In genomic region chr7:50212666-50213621, GRCh38 we compare ENCODE assay signal across 11 cellular contexts.
DNase-seq lines count a peak whose midpoint lies in the region; ATAC-seq lines count a peak whose summit lies in the region.
"Had no signal": no experiment of that assay in that cellular context is flagged by ENCODE, and none has a peak within 500 bp of the region (broad histone marks: within the 10 kb centered on the region; RNA-seq: fewer than 3 reads in every experiment).

No MANE protein-coding gene starts in this region.

- peaks cover 94% of the 10 kb centered on the region for H3K4me1 Mint-ChIP-seq in activated naive CD8-positive, alpha-beta T cell treated with anti-CD3 and anti-CD28 coated beads for 36 hours

- H3K27me3 ChIP-seq in aorta (ENCODE audit: control insufficient read depth in 1 of 2, insufficient read depth in 2 of 2, low read length in 1 of 2) = no peaks in the 10 kb centered on the region
- H3K27me3 ChIP-seq: body of pancreas, SJSA1, tibial nerve had no signal

- no peaks in the 10 kb centered on the region for H3K4me1 ChIP-seq in aorta (ENCODE audit: control insufficient read depth in 1 of 2, insufficient read depth in 2 of 2, low read length in 2 of 2)
- H3K4me1 ChIP-seq: body of pancreas, SJSA1, tibial nerve had no signal

- no peak overlapping the region for H3K4me3 ChIP-seq in aorta (ENCODE audit: low read length in 2 of 2)
- H3K4me3 ChIP-seq: body of pancreas, SJSA1, tibial nerve had no signal

- H3K27ac Mint-ChIP-seq in activated naive CD8-positive, alpha-beta T cell treated with anti-CD3 and anti-CD28 coated beads for 36 hours = peak overlapping the region; percentile 85

- ATAC-seq in GM18909 (IDR thresholded peaks at IDR 0.05; ENCODE audit: poor library complexity, unreplicated experiment) = peak; percentile 52
- no peak for ATAC-seq in aorta (ENCODE audit: low FRiP score)
- ATAC-seq: body of pancreas had no signal

- H3K9me3 ChIP-seq in aorta (ENCODE audit: control insufficient read depth, low read length) = no peaks in the 10 kb centered on the region
- H3K9me3 ChIP-seq: body of pancreas, SJSA1, tibial nerve had no signal

- peaks cover 17% of the 10 kb centered on the region for H3K36me3 Mint-ChIP-seq in activated naive CD8-positive, alpha-beta T cell treated with anti-CD3 and anti-CD28 coated beads for 36 hours

- intact Hi-C loops in aorta (cut with DNase I) = no loop called here

- no peaks in the 10 kb centered on the region for H3K27me3 Mint-ChIP-seq in activated naive CD8-positive, alpha-beta T cell treated with anti-CD3 and anti-CD28 coated beads for 36 hours

- peaks cover 4% of the 10 kb centered on the region for H3K9me3 Mint-ChIP-seq in activated naive CD8-positive, alpha-beta T cell treated with anti-CD3 and anti-CD28 coated beads for 36 hours

- H3K27ac ChIP-seq in aorta (ENCODE audit: low read depth in 1 of 2, low read length in 2 of 2) = no peak overlapping the region
- H3K27ac ChIP-seq: body of pancreas, SJSA1, tibial nerve had no signal

- DNase-seq in CD1c-positive myeloid dendritic cell (ENCODE audit: extremely low spot score) = peak; percentile 51
- DNase-seq in KG1 (lab: John Stamatoyannopoulos, UW) = peak; percentile 86
- no peak for DNase-seq in activated naive CD8-positive, alpha-beta T cell treated with anti-CD3 and anti-CD28 coated beads for 36 hours
- DNase-seq in HT-29 (ENCODE audit: low spot score) = no peak
- no peak for DNase-seq in GM19240 (ENCODE audit: insufficient read length, low spot score)
- no peak for DNase-seq in NCI-H526 (lab: John Stamatoyannopoulos, UW)
- no peak for DNase-seq in aorta
- DNase-seq: body of pancreas had no signal

- no peaks in the 10 kb centered on the region for H3K36me3 ChIP-seq in aorta (ENCODE audit: control insufficient read depth in 1 of 2, insufficient read depth in 2 of 2, low read length in 1 of 2)
- H3K36me3 ChIP-seq: SJSA1, tibial nerve had no signal

- WGBS in aorta, 2 donors = 67% methylated on average over 15 of the region's 15 CpGs

- H3K4me3 Mint-ChIP-seq in activated naive CD8-positive, alpha-beta T cell treated with anti-CD3 and anti-CD28 coated beads for 36 hours = peak overlapping the region; percentile 4

Comparison
In these comparisons a context has a peak if more than half of its experiments do, and no peak if none do; other contexts are left out.
1. DNase-seq: peak in CD1c-positive myeloid dendritic cell (single experiment) and KG1 (single experiment); none in activated naive CD8-positive, alpha-beta T cell treated with anti-CD3 and anti-CD28 coated beads for 36 hours (single experiment), HT-29 (single experiment), GM19240 (single experiment), NCI-H526 (0 of 2) and aorta (0 of 2).